In genomic region chr21:44485254-44485793, GRCh38 we compare ENCODE assay signal across 8 cellular contexts. TPM values are rescaled to one million over a fixed set of nuclear protein-coding genes. Genes with fewer than 3 reads are reported as not detected.
A peak's percentile ranks its signal among the peaks of the same experiment; 100 is the strongest.
DNase-seq lines count a peak whose midpoint lies in the region; ATAC-seq and TF ChIP-seq lines count a peak whose summit lies in the region.

No MANE protein-coding gene starts in this region.

- TF ChIP-seq CTCF in choroid plexus epithelial cell (conservative IDR thresholded peaks at IDR 0.05; ENCODE audit: low read depth, low read length) (peak; percentile 29), neural crest cell (conservative IDR thresholded peaks at IDR 0.05) (peak; percentile 63)

- peaks cover 2% of the 10 kb centered on the region for H3K9me3 Mint-ChIP-seq in neural crest cell

- H3K4me3 Mint-ChIP-seq in neural crest cell, result peak overlapping the region; percentile 96

- H3K4me1 Mint-ChIP-seq in neural crest cell, result peaks cover 11% of the 10 kb centered on the region

- peak overlapping the region; percentile 37 for H3K4me3 ChIP-seq in choroid plexus epithelial cell (ENCODE audit: low read depth, low read length)

- ATAC-seq in HG03565 (IDR thresholded peaks at IDR 0.05; ENCODE audit: unreplicated experiment), result no peak
- ATAC-seq in HG02571 (IDR thresholded peaks at IDR 0.05; ENCODE audit: unreplicated experiment), result no peak
- no peak for ATAC-seq in HG03135 (IDR thresholded peaks at IDR 0.05; ENCODE audit: unreplicated experiment)

- peaks cover 10% of the 10 kb centered on the region for H3K36me3 Mint-ChIP-seq in neural crest cell (ENCODE audit: low read depth)

- H3K27me3 Mint-ChIP-seq in neural crest cell (ENCODE audit: low read depth), result no peaks in the 10 kb centered on the region

- DNase-seq in DMS153 (lab: John Stamatoyannopoulos, UW), result peak; percentile 65
- DNase-seq in T follicular helper cell (ENCODE audit: low read depth), result peak; percentile 26
- DNase-seq in choroid plexus epithelial cell (ENCODE audit: low read depth), result peak; percentile 20
- peak; percentile 65 for DNase-seq in neural crest cell (ENCODE audit: low read depth, low spot score)
- DNase-seq in NCI-H2171 treated with DMSO at 0.1 percent for 48 hours (lab: John Stamatoyannopoulos, UW), result no peak

- peak overlapping the region; percentile 54 for H3K27ac Mint-ChIP-seq in neural crest cell (ENCODE audit: unreplicated experiment)

RNA-seq across cellular contexts. Expression of gene LRRC3, which starts 30.0 kb away (rescaled TPM):
- 9.6 and 10.1 TPM in 2 replicates for total RNA-seq in neural crest cell

RNA-seq across cellular contexts. Expression of gene KRTAP10-1, which starts 54.7 kb away (rescaled TPM):
- total RNA-seq in neural crest cell, result not detected in 2 replicates
